ENCODE assay signal across 2 cellular contexts in genomic region chr4:153603835-153604234, GRCh38.
TF ChIP-seq lines count a peak whose summit lies in the region.

No MANE protein-coding gene starts in this region.

TF ChIP-seq in HCT116, 20 proteins besides CTCF, POLR2A, EP300 and RAD21:
- TF ChIP-seq, protein P1, sequence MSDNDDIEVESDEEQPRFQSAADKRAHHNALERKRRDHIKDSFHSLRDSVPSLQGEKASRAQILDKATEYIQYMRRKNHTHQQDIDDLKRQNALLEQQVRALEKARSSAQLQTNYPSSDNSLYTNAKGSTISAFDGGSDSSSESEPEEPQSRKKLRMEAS (IDR thresholded peaks at IDR 0.05): no peak
- TF ChIP-seq SP1 (IDR thresholded peaks at IDR 0.05; ENCODE audit: low read depth) (no peak), ATF3 (IDR thresholded peaks at IDR 0.05) (no peak), POLR2AphosphoS5 (IDR thresholded peaks at IDR 0.05; ENCODE audit: low read depth, low read length) (no peak), CEBPB (IDR thresholded peaks at IDR 0.05; ENCODE audit: low read depth) (no peak), EZH2 (IDR thresholded peaks at IDR 0.05) (no peak), JUND (IDR thresholded peaks at IDR 0.05) (no peak), SRF (IDR thresholded peaks at IDR 0.05; ENCODE audit: low read depth) (no peak), EGR1 (IDR thresholded peaks at IDR 0.05; ENCODE audit: low read depth) (no peak)
- TF ChIP-seq, protein P2, sequence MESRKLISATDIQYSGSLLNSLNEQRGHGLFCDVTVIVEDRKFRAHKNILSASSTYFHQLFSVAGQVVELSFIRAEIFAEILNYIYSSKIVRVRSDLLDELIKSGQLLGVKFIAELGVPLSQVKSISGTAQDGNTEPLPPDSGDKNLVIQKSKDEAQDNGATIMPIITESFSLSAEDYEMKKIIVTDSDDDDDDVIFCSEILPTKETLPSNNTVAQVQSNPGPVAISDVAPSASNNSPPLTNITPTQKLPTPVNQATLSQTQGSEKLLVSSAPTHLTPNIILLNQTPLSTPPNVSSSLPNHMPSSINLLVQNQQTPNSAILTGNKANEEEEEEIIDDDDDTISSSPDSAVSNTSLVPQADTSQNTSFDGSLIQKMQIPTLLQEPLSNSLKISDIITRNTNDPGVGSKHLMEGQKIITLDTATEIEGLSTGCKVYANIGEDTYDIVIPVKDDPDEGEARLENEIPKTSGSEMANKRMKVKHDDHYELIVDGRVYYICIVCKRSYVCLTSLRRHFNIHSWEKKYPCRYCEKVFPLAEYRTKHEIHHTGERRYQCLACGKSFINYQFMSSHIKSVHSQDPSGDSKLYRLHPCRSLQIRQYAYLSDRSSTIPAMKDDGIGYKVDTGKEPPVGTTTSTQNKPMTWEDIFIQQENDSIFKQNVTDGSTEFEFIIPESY (IDR thresholded peaks at IDR 0.05; ENCODE audit: extremely low read depth, insufficient replicate concordance, low read length): no peak

TF ChIP-seq in endothelial cell of umbilical vein, 7 proteins besides CTCF, POLR2A, EP300 and RAD21 (continued from another document):
- TF ChIP-seq FOS (IDR thresholded peaks at IDR 0.05; ENCODE audit: borderline replicate concordance, insufficient read depth, low read length) (no peak), GATA2 (IDR thresholded peaks at IDR 0.05; ENCODE audit: insufficient read depth, insufficient read length, low read depth, low read length) (no peak), EZH2 (IDR thresholded peaks at IDR 0.05; ENCODE audit: borderline replicate concordance, low read depth, low read length, severe bottlenecking) (no peak), JUN (IDR thresholded peaks at IDR 0.05; ENCODE audit: borderline replicate concordance, insufficient read depth, insufficient read length, low read depth) (no peak), POLR2AphosphoS5 (IDR thresholded peaks at IDR 0.05; ENCODE audit: insufficient read depth, low read depth, low read length) (no peak)
- TF ChIP-seq, protein P1 (IDR thresholded peaks at IDR 0.05; ENCODE audit: insufficient read depth, insufficient read length): no peak
TF ChIP-seq in endothelial cell of umbilical vein: peak in this region for 0.
